Comparison of ENCODE assay signal across 25 cellular contexts in genomic region chr4:128376303-128376702, GRCh38.
"Had no signal": no experiment of that assay in that cellular context is flagged by ENCODE, and none has a peak within 500 bp of the region (broad histone marks: within the 10 kb centered on the region; RNA-seq: fewer than 3 reads in every experiment).

No MANE protein-coding gene starts in this region.

- H3K27ac ChIP-seq: coronary artery, dorsolateral prefrontal cortex, epithelial cell of prostate, esophagus squamous epithelium, gastrocnemius medialis, heart left ventricle, hepatocyte, left lung, lower lobe of right lung had no signal

- H3K4me3 Mint-ChIP-seq: central memory CD8-positive, alpha-beta T cell; immature natural killer cell; naive B cell had no signal

- H3K9me3 ChIP-seq: gastrocnemius medialis, lower lobe of right lung had no signal

- H3K4me3 ChIP-seq: coronary artery, dorsolateral prefrontal cortex, esophagus squamous epithelium, gastrocnemius medialis, heart left ventricle, hepatocyte, left lung, lower lobe of right lung, mucosa of descending colon had no signal

- ATAC-seq: gastrocnemius medialis, heart left ventricle, left lung, left ventricle myocardium superior, lower lobe of right lung, mucosa of descending colon had no signal

- H3K27me3 Mint-ChIP-seq: central memory CD8-positive, alpha-beta T cell; naive B cell had no signal

- H3K27me3 ChIP-seq: dorsolateral prefrontal cortex, esophagus squamous epithelium, gastrocnemius medialis, heart left ventricle, hepatocyte, left lung had no signal

- H3K4me1 ChIP-seq: left lung had no signal

- H3K4me1 Mint-ChIP-seq: central memory CD8-positive, alpha-beta T cell; immature natural killer cell had no signal

- H3K4me2 ChIP-seq: hepatocyte had no signal

- DNase-seq: cerebellar nuclear complex; dermis blood vessel endothelial cell; dorsolateral prefrontal cortex; effector CD4-positive, alpha-beta T cell; effector memory CD4-positive, alpha-beta T cell; esophagus squamous epithelium; foreskin fibroblast; foreskin melanocyte; gastrocnemius medialis; heart left ventricle; hypothalamus; immature natural killer cell; islet precursor cell; kidney; kidney glomerular epithelial cell; left lung; left ventricle myocardium superior; lower lobe of right lung; mesendoderm; mucosa of descending colon; naive B cell had no signal

- H3K27ac Mint-ChIP-seq: immature natural killer cell, naive B cell had no signal

- H2AFZ ChIP-seq: hepatocyte had no signal

- H3K36me3 Mint-ChIP-seq: immature natural killer cell had no signal

- H3K36me3 ChIP-seq: esophagus squamous epithelium, gastrocnemius medialis, heart left ventricle, left lung, lower lobe of right lung had no signal
